Comparison of ENCODE assay signal across 29 cellular contexts in the genomic region with DNA sequence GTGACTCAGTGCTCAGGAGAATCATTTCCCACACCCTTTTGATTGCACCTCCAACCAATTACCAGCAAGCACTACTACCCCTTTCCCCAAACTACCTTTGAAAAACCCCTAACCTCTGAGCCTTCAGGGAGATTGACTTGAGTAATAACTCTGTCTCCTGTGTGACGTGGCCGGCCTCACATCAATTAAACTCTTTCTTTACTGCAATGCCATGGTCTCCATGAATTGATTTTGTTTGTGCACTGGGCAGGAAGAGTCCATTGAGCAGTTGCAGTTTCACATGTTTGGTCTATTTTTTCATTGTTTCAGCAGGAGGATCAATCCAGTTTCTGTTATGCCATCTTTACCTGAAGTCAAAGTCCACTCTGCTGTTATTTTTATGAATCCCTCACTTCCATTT. TPM values are rescaled to one million over a fixed set of nuclear protein-coding genes. Genes with fewer than 3 reads are reported as not detected.
"Had no signal": no experiment of that assay in that cellular context is flagged by ENCODE, and none has a peak within 500 bp of the region (broad histone marks: within the 10 kb centered on the region; RNA-seq: fewer than 3 reads in every experiment).

No MANE protein-coding gene starts in this region.

- H3K27ac Mint-ChIP-seq: naive thymus-derived CD4-positive, alpha-beta T cell; natural killer cell treated with Interleukin-12 subunit alpha and Interleukin-12 subunit beta and Interleukin-15 and Interleukin-18, amount 100 ng/mL, for 72 hours; stimulated activated naive B cell treated with anti-CD40 and anti-IgM and Interleukin-4, amounts not matched to agents 10 μg/mL and 1 μg/mL and 100 μg/mL, for 72 hours had no signal

- FAIRE-seq: keratinocyte, small intestine had no signal

- ATAC-seq: left cardiac atrium; left lobe of liver; left ventricle myocardium superior; lower lobe of right lung; naive thymus-derived CD4-positive, alpha-beta T cell; natural killer cell treated with Interleukin-12 subunit alpha and Interleukin-12 subunit beta and Interleukin-15 and Interleukin-18, amount 100 ng/mL, for 72 hours; right cardiac atrium; stimulated activated naive B cell treated with anti-CD40 and anti-IgM and Interleukin-4, amounts not matched to agents 10 μg/mL and 1 μg/mL and 100 μg/mL, for 72 hours; stimulated activated naive CD8-positive, alpha-beta T cell treated with anti-CD3 and anti-CD28 coated beads, Interleukin-15, Interleukin-2, amounts not matched to agents 100 U/mL and 50 U/mL, for 24 hours had no signal

- DNase-seq: hippocampal formation; kidney glomerular epithelial cell; left cardiac atrium; left ventricle myocardium superior; lower lobe of right lung; mammary epithelial cell; mesenchymal stem cell; naive thymus-derived CD4-positive, alpha-beta T cell; ovary; retina; right cardiac atrium; sigmoid colon; small intestine; spleen; stimulated activated CD4-positive, alpha-beta T cell treated with anti-CD3 and anti-CD28 coated beads, Interleukin-1b, Interleukin-23, amount 100 ng/mL, for 48 hours; stimulated activated CD4-positive, alpha-beta T cell treated with anti-CD3 and anti-CD28 coated beads, Interleukin-2, amount 100 ng/mL, for 48 hours; stimulated activated naive B cell treated with anti-CD40 and anti-IgM and Interleukin-4, amounts not matched to agents 10 μg/mL and 1 μg/mL and 100 μg/mL, for 72 hours; stimulated activated naive CD8-positive, alpha-beta T cell treated with anti-CD3 and anti-CD28 coated beads, Interleukin-15, Interleukin-2, amounts not matched to agents 100 U/mL and 50 U/mL, for 24 hours; stomach; testis; thyroid gland; transverse colon; upper lobe of left lung had no signal

- H3K9me3 Mint-ChIP-seq: naive thymus-derived CD4-positive, alpha-beta T cell; natural killer cell treated with Interleukin-12 subunit alpha and Interleukin-12 subunit beta and Interleukin-15 and Interleukin-18, amount 100 ng/mL, for 72 hours had no signal

- H3K4me3 Mint-ChIP-seq: naive thymus-derived CD4-positive, alpha-beta T cell; natural killer cell treated with Interleukin-12 subunit alpha and Interleukin-12 subunit beta and Interleukin-15 and Interleukin-18, amount 100 ng/mL, for 72 hours; stimulated activated naive B cell treated with anti-CD40 and anti-IgM and Interleukin-4, amounts not matched to agents 10 μg/mL and 1 μg/mL and 100 μg/mL, for 72 hours had no signal

- H3K36me3 Mint-ChIP-seq: natural killer cell treated with Interleukin-12 subunit alpha and Interleukin-12 subunit beta and Interleukin-15 and Interleukin-18, amount 100 ng/mL, for 72 hours; stimulated activated naive B cell treated with anti-CD40 and anti-IgM and Interleukin-4, amounts not matched to agents 10 μg/mL and 1 μg/mL and 100 μg/mL, for 72 hours had no signal

- H3K4me3 ChIP-seq: lower lobe of right lung, ovary, prostate gland, sigmoid colon, spleen, stomach, testis, thyroid gland, transverse colon, upper lobe of left lung, vagina had no signal

- H3K4me1 ChIP-seq: lower lobe of right lung, prostate gland, sigmoid colon, spleen, stomach, testis, thyroid gland, transverse colon, upper lobe of left lung, vagina had no signal

- H3K27ac ChIP-seq: lower lobe of right lung, ovary, prostate gland, sigmoid colon, spleen, stomach, testis, thyroid gland, transverse colon, upper lobe of left lung, vagina had no signal

- H3K36me3 ChIP-seq: lower lobe of right lung, ovary, prostate gland, sigmoid colon, spleen, stomach, thyroid gland, transverse colon, upper lobe of left lung, vagina had no signal

- H3K9me3 ChIP-seq: lower lobe of right lung, ovary, prostate gland, sigmoid colon, spleen, stomach, testis, thyroid gland, transverse colon, upper lobe of left lung, vagina had no signal

- H3K27me3 ChIP-seq: ovary, sigmoid colon, stomach, testis, thyroid gland, transverse colon, upper lobe of left lung, vagina had no signal

RNA-seq across cellular contexts. Expression of gene SCN11A, which starts 32.4 kb away (rescaled TPM):
- total RNA-seq: left cardiac atrium, left ventricle myocardium superior, mammary epithelial cell, myocyte, vagina had no signal
- polyA plus RNA-seq: mammary epithelial cell; naive thymus-derived CD4-positive, alpha-beta T cell; right cardiac atrium had no signal
